In genomic region chr11:119934267-119934666, GRCh38 we compare ENCODE assay signal across 37 cellular contexts.
"Had no signal": no experiment of that assay in that cellular context is flagged by ENCODE, and none has a peak within 500 bp of the region (broad histone marks: within the 10 kb centered on the region; RNA-seq: fewer than 3 reads in every experiment).

No MANE protein-coding gene starts in this region.

- DNase-seq: activated CD4-positive, alpha-beta memory T cell treated with anti-CD3 and anti-CD28 coated beads, Interleukin-2, amount 10 ng/mL, durations not matched to agents 7 days and 5 days; activated CD4-positive, alpha-beta T cell treated with anti-CD3 and anti-CD28 coated beads for 1 hour; activated CD4-positive, alpha-beta T cell treated with anti-CD3 and anti-CD28 coated beads for 36 hours; activated CD4-positive, alpha-beta T cell treated with anti-CD3 and anti-CD28 coated beads for 48 hours; activated CD4-positive, alpha-beta T cell treated with anti-CD3 and anti-CD28 coated beads, Interleukin-2, amount 10 ng/mL, durations not matched to agents 7 days and 5 days; activated CD4-positive, alpha-beta T cell treated with anti-CD3 and anti-CD28 coated beads, Interleukin-2, amount 50 U/mL, for 48 hours; activated CD4-positive, CD25-positive, alpha-beta regulatory T cell; activated CD8-positive, alpha-beta memory T cell treated with anti-CD3 and anti-CD28 coated beads for 24 hours; activated CD8-positive, alpha-beta memory T cell treated with anti-CD3 and anti-CD28 coated beads, Interleukin-2, amount 10 ng/mL, durations not matched to agents 7 days and 5 days; activated CD8-positive, alpha-beta memory T cell treated with anti-CD3 and anti-CD28 coated beads, Interleukin-2, amount 50 U/mL, for 48 hours; activated CD8-positive, alpha-beta T cell treated with anti-CD3 and anti-CD28 coated beads, Interleukin-2, amount 10 ng/mL, durations not matched to agents 7 days and 5 days; activated effector memory CD4-positive, alpha-beta T cell treated with Interleukin-2 at 50 U/mL for 16 hours; activated gamma-delta T cell; activated naive CD4-positive, alpha-beta T cell treated with anti-CD3 and anti-CD28 coated beads, Interleukin-2, amount 10 ng/mL, durations not matched to agents 7 days and 5 days; activated naive CD4-positive, alpha-beta T cell treated with Interleukin-2 at 50 U/mL for 16 hours; activated naive CD8-positive, alpha-beta T cell treated with anti-CD3 and anti-CD28 coated beads, Interleukin-2, amount 10 ng/mL, durations not matched to agents 7 days and 5 days; activated naive CD8-positive, alpha-beta T cell treated with anti-CD3 and anti-CD28 coated beads, Interleukin-2, amount 50 U/mL, for 24 hours; activated T-cell treated with anti-CD3 and anti-CD28 coated beads, Interleukin-2, amount 50 U/mL, for 24 hours; activated T-cell treated with anti-CD3 and anti-CD28 coated beads, Interleukin-2, amount 50 U/mL, for 48 hours; amygdala; brain microvascular endothelial cell; caudate nucleus; cerebellar nuclear complex; SW 1271; T-helper 1 cell; T-helper 2 cell; T-helper 9 cell had no signal

- H3K27ac ChIP-seq: ascending aorta, brain microvascular endothelial cell, breast epithelium, VCaP had no signal

- H3K36me3 ChIP-seq: ascending aorta, brain microvascular endothelial cell, breast epithelium had no signal

- H3K9me3 ChIP-seq: ascending aorta, breast epithelium had no signal

- H3K4me1 Mint-ChIP-seq: activated CD4-positive, alpha-beta memory T cell treated with anti-CD3 and anti-CD28 coated beads, Interleukin-2, amount 10 ng/mL, durations not matched to agents 7 days and 5 days; activated CD4-positive, alpha-beta T cell treated with anti-CD3 and anti-CD28 coated beads for 36 hours; activated CD4-positive, alpha-beta T cell treated with anti-CD3 and anti-CD28 coated beads, Interleukin-2, amount 10 ng/mL, durations not matched to agents 7 days and 5 days; activated CD8-positive, alpha-beta memory T cell treated with anti-CD3 and anti-CD28 coated beads, Interleukin-2, amount 10 ng/mL, durations not matched to agents 7 days and 5 days; activated naive CD4-positive, alpha-beta T cell treated with anti-CD3 and anti-CD28 coated beads, Interleukin-2, amount 10 ng/mL, durations not matched to agents 7 days and 5 days; activated naive CD4-positive, alpha-beta T cell treated with anti-CD3 and anti-CD28 coated beads, Interleukin-2, amount 50 U/mL, for 24 hours; activated naive CD8-positive, alpha-beta T cell treated with anti-CD3 and anti-CD28 coated beads, Interleukin-2, amount 10 ng/mL, durations not matched to agents 7 days and 5 days; activated naive CD8-positive, alpha-beta T cell treated with anti-CD3 and anti-CD28 coated beads, Interleukin-2, amount 50 U/mL, for 24 hours; central memory CD8-positive, alpha-beta T cell had no signal

- H3K36me3 Mint-ChIP-seq: activated CD8-positive, alpha-beta memory T cell treated with anti-CD3 and anti-CD28 coated beads, Interleukin-2, amount 10 ng/mL, durations not matched to agents 7 days and 5 days; activated naive CD4-positive, alpha-beta T cell treated with anti-CD3 and anti-CD28 coated beads, Interleukin-2, amount 10 ng/mL, durations not matched to agents 7 days and 5 days; activated naive CD4-positive, alpha-beta T cell treated with anti-CD3 and anti-CD28 coated beads, Interleukin-2, amount 50 U/mL, for 24 hours; activated naive CD8-positive, alpha-beta T cell; activated naive CD8-positive, alpha-beta T cell treated with anti-CD3 and anti-CD28 coated beads, Interleukin-2, amount 10 ng/mL, durations not matched to agents 7 days and 5 days had no signal

- H3K4me3 Mint-ChIP-seq: activated CD4-positive, alpha-beta memory T cell treated with anti-CD3 and anti-CD28 coated beads, Interleukin-2, amount 10 ng/mL, durations not matched to agents 7 days and 5 days; activated CD4-positive, alpha-beta T cell treated with anti-CD3 and anti-CD28 coated beads for 36 hours; activated CD4-positive, alpha-beta T cell treated with anti-CD3 and anti-CD28 coated beads, Interleukin-2, amount 10 ng/mL, durations not matched to agents 7 days and 5 days; activated CD8-positive, alpha-beta memory T cell treated with anti-CD3 and anti-CD28 coated beads, Interleukin-2, amount 10 ng/mL, durations not matched to agents 7 days and 5 days; activated CD8-positive, alpha-beta T cell treated with anti-CD3 and anti-CD28 coated beads, Interleukin-2, amount 10 ng/mL, durations not matched to agents 7 days and 5 days; activated naive CD4-positive, alpha-beta T cell treated with anti-CD3 and anti-CD28 coated beads, Interleukin-2, amount 10 ng/mL, durations not matched to agents 7 days and 5 days; activated naive CD4-positive, alpha-beta T cell treated with anti-CD3 and anti-CD28 coated beads, Interleukin-2, amount 50 U/mL, for 24 hours; activated naive CD8-positive, alpha-beta T cell; activated naive CD8-positive, alpha-beta T cell treated with anti-CD3 and anti-CD28 coated beads, Interleukin-2, amount 10 ng/mL, durations not matched to agents 7 days and 5 days; activated naive CD8-positive, alpha-beta T cell treated with anti-CD3 and anti-CD28 coated beads, Interleukin-2, amount 50 U/mL, for 24 hours; activated T-cell treated with anti-CD3 and anti-CD28 coated beads, Interleukin-2, amount 50 U/mL, for 24 hours; central memory CD8-positive, alpha-beta T cell; T-helper 1 cell treated with Interleukin-12 subunit alpha and Interleukin-12 subunit beta and Interleukin-4 antibody, amounts not matched to agents 30 μg/mL and 1 μg/mL, for 36 hours; T-helper 2 cell treated with Interferon-gamma antibody and Interleukin-4, amounts not matched to agents 5 μg/mL and 100 μg/mL, for 36 hours had no signal

- H3K27me3 ChIP-seq: ascending aorta, brain microvascular endothelial cell, breast epithelium had no signal

- ATAC-seq: activated CD4-positive, alpha-beta T cell treated with anti-CD3 and anti-CD28 coated beads for 36 hours; activated CD4-positive, CD25-positive, alpha-beta regulatory T cell treated with anti-CD3 and anti-CD28 coated beads, Interleukin-2, amount 50 U/mL, for 24 hours; activated CD8-positive, alpha-beta memory T cell treated with anti-CD3 and anti-CD28 coated beads, Interleukin-2, amount 10 ng/mL, durations not matched to agents 7 days and 5 days; activated CD8-positive, alpha-beta T cell treated with anti-CD3 and anti-CD28 coated beads, Interleukin-2, amount 10 ng/mL, durations not matched to agents 7 days and 5 days; activated naive CD8-positive, alpha-beta T cell treated with anti-CD3 and anti-CD28 coated beads, Interleukin-2, amount 50 U/mL, for 24 hours had no signal

- H3K4me3 ChIP-seq: ascending aorta, breast epithelium had no signal

- H3K27ac Mint-ChIP-seq: activated CD4-positive, alpha-beta memory T cell treated with anti-CD3 and anti-CD28 coated beads, Interleukin-2, amount 10 ng/mL, durations not matched to agents 7 days and 5 days; activated CD4-positive, alpha-beta T cell treated with anti-CD3 and anti-CD28 coated beads for 36 hours; activated CD4-positive, alpha-beta T cell treated with anti-CD3 and anti-CD28 coated beads, Interleukin-2, amount 10 ng/mL, durations not matched to agents 7 days and 5 days; activated CD8-positive, alpha-beta memory T cell treated with anti-CD3 and anti-CD28 coated beads, Interleukin-2, amount 10 ng/mL, durations not matched to agents 7 days and 5 days; activated CD8-positive, alpha-beta T cell treated with anti-CD3 and anti-CD28 coated beads, Interleukin-2, amount 10 ng/mL, durations not matched to agents 7 days and 5 days; activated naive CD4-positive, alpha-beta T cell treated with anti-CD3 and anti-CD28 coated beads, Interleukin-2, amount 10 ng/mL, durations not matched to agents 7 days and 5 days; activated naive CD4-positive, alpha-beta T cell treated with anti-CD3 and anti-CD28 coated beads, Interleukin-2, amount 50 U/mL, for 24 hours; activated naive CD8-positive, alpha-beta T cell; activated naive CD8-positive, alpha-beta T cell treated with anti-CD3 and anti-CD28 coated beads, Interleukin-2, amount 10 ng/mL, durations not matched to agents 7 days and 5 days; activated naive CD8-positive, alpha-beta T cell treated with anti-CD3 and anti-CD28 coated beads, Interleukin-2, amount 50 U/mL, for 24 hours; activated T-cell treated with anti-CD3 and anti-CD28 coated beads, Interleukin-2, amount 50 U/mL, for 24 hours; activated T-helper 2 cell treated with anti-CD3 and anti-CD28 coated beads, Interferon-gamma antibody, Interleukin-2, Interleukin-4, amounts not matched to agents 10 μg/mL and 5 μg/mL and 100 μg/mL, durations not matched to agents 14 hours and 24 hours and 36 hours; T-helper 1 cell treated with Interleukin-12 subunit alpha and Interleukin-12 subunit beta and Interleukin-4 antibody, amounts not matched to agents 30 μg/mL and 1 μg/mL, for 36 hours; T-helper 2 cell treated with Interferon-gamma antibody and Interleukin-4, amounts not matched to agents 5 μg/mL and 100 μg/mL, for 36 hours had no signal

- H3K9me3 Mint-ChIP-seq: activated CD4-positive, alpha-beta memory T cell treated with anti-CD3 and anti-CD28 coated beads, Interleukin-2, amount 10 ng/mL, durations not matched to agents 7 days and 5 days; activated CD4-positive, alpha-beta T cell treated with anti-CD3 and anti-CD28 coated beads, Interleukin-2, amount 10 ng/mL, durations not matched to agents 7 days and 5 days; activated naive CD4-positive, alpha-beta T cell treated with anti-CD3 and anti-CD28 coated beads, Interleukin-2, amount 10 ng/mL, durations not matched to agents 7 days and 5 days; activated naive CD4-positive, alpha-beta T cell treated with anti-CD3 and anti-CD28 coated beads, Interleukin-2, amount 50 U/mL, for 24 hours; activated naive CD8-positive, alpha-beta T cell treated with anti-CD3 and anti-CD28 coated beads, Interleukin-2, amount 10 ng/mL, durations not matched to agents 7 days and 5 days; activated naive CD8-positive, alpha-beta T cell treated with anti-CD3 and anti-CD28 coated beads, Interleukin-2, amount 50 U/mL, for 24 hours; activated T-cell treated with anti-CD3 and anti-CD28 coated beads, Interleukin-2, amount 50 U/mL, for 24 hours; activated T-helper 2 cell treated with anti-CD3 and anti-CD28 coated beads, Interferon-gamma antibody, Interleukin-2, Interleukin-4, amounts not matched to agents 10 μg/mL and 5 μg/mL and 100 μg/mL, durations not matched to agents 14 hours and 24 hours and 36 hours; central memory CD8-positive, alpha-beta T cell; T-helper 1 cell treated with Interleukin-12 subunit alpha and Interleukin-12 subunit beta and Interleukin-4 antibody, amounts not matched to agents 30 μg/mL and 1 μg/mL, for 36 hours; T-helper 2 cell treated with Interferon-gamma antibody and Interleukin-4, amounts not matched to agents 5 μg/mL and 100 μg/mL, for 36 hours had no signal

- H3K4me1 ChIP-seq: ascending aorta, breast epithelium had no signal
